ENCODE assay signal across 1 cellular context in the genomic region with DNA sequence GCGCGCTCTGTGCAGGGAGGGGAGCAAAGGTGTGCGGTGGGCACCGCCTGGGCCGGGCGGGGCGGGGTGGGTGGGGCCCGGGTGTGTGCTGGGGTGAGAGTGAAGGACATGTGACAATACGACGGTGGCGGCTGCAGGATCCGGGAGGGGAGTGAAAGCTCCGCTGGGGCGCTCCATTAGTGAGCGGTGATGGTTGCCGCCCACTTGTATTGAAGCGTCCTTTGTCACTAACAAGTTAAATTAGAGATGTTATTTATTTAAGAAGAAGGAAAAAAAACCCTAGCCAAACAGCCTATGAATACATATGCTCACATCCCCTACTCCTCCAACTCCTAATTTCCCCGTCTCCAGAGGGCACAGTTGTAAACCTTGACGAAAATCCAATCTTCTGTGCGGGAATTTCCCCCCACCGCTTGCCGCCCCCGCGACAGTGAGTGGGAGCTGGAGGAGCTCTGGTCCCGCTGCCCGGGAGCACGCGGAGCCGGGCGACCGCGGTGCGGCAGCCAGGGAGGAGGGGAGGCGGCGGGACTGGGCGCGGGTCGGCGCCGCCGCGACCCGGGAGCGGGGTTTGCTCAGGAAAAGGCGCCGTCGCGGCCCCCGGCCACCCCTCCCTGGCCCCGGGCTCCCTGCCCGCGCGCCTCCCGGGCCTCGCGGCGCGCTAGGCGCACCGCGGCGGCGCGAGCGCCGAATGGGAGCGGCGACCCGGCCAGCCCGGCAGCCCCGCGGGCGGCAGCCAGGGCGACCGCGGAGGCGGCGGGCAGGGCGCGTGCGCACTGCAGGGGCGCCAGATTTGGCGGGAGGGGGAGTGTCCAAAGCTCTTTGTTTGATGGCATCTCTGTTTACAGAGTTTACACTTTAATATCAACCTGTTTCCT.
A peak's percentile ranks its signal among the peaks of the same experiment; 100 is the strongest.
TF ChIP-seq lines count a peak whose summit lies in the region.

TSS of gene MYB (plus strand) at position 851 of the 875 bp plus-strand sequence. CDS start 206 bp downstream, outside the sequence.

TF ChIP-seq in HEK293, 187 proteins besides CTCF, POLR2A, EP300 and RAD21 (continued from another document and continues in another):
- TF ChIP-seq ZBTB6 (tag by site-specific recombination; IDR thresholded peaks at IDR 0.05) = no peak
- TF ChIP-seq OSR2 (tag by site-specific recombination; IDR thresholded peaks at IDR 0.05) = 0 out of 2 replicates have a peak, but pooled peaks have one; percentile 8
- no peak for TF ChIP-seq HOXC10 (CRISPR knock-in tag; IDR thresholded peaks at IDR 0.05)
- no peak for TF ChIP-seq ZNF776 (tag by site-specific recombination; IDR thresholded peaks at IDR 0.05; ENCODE audit: borderline replicate concordance)
- TF ChIP-seq ZNF280D (tag by site-specific recombination; IDR thresholded peaks at IDR 0.05) = no peak
- TF ChIP-seq ZNF292 (tag by site-specific recombination; IDR thresholded peaks at IDR 0.05; ENCODE audit: borderline replicate concordance, low read depth) = no peak
- TF ChIP-seq PRDM10 (tag by site-specific recombination; IDR thresholded peaks at IDR 0.05) = peak; percentile 94
- TF ChIP-seq PRDM6 (tag by site-specific recombination; IDR thresholded peaks at IDR 0.05) = no peak
- TF ChIP-seq ZNF37A (tag by site-specific recombination; IDR thresholded peaks at IDR 0.05) = no peak
- no peak for TF ChIP-seq ZNF501 (tag by site-specific recombination; IDR thresholded peaks at IDR 0.05)
- TF ChIP-seq TSHZ1 (tag by site-specific recombination; IDR thresholded peaks at IDR 0.05; ENCODE audit: borderline replicate concordance) = no peak
- no peak for TF ChIP-seq GLI4 (tag by site-specific recombination; IDR thresholded peaks at IDR 0.05)
- no peak for TF ChIP-seq ZSCAN4 (tag by site-specific recombination; IDR thresholded peaks at IDR 0.05)
- TF ChIP-seq ZNF391 (tag by site-specific recombination; IDR thresholded peaks at IDR 0.05; ENCODE audit: borderline replicate concordance, low read depth) = no peak
- TF ChIP-seq ZNF311 (tag by site-specific recombination; IDR thresholded peaks at IDR 0.05; ENCODE audit: borderline replicate concordance) = no peak
- TF ChIP-seq ZNF24 (tag by site-specific recombination; IDR thresholded peaks at IDR 0.05) = no peak
- no peak for TF ChIP-seq MEIS1 (CRISPR knock-in tag; IDR thresholded peaks at IDR 0.05; ENCODE audit: borderline replicate concordance)
- no peak for TF ChIP-seq ZNF211 (tag by site-specific recombination; IDR thresholded peaks at IDR 0.05; ENCODE audit: low read depth)
- no peak for TF ChIP-seq ZNF544 (tag by site-specific recombination; IDR thresholded peaks at IDR 0.05)
- no peak for TF ChIP-seq ZBTB7A (tag by site-specific recombination; IDR thresholded peaks at IDR 0.05; ENCODE audit: low read depth)
- peak; percentile 44; the same call in 1 of the 2 replicates for TF ChIP-seq ZBTB8A (tag by site-specific recombination; IDR thresholded peaks at IDR 0.05)
- no peak for TF ChIP-seq ZNF629 (tag by site-specific recombination; IDR thresholded peaks at IDR 0.05)
- TF ChIP-seq ZNF114 (tag by site-specific recombination; IDR thresholded peaks at IDR 0.05) = no peak
- no peak for TF ChIP-seq ZBTB10 (tag by site-specific recombination; IDR thresholded peaks at IDR 0.05)
- TF ChIP-seq OVOL3 (tag by site-specific recombination; IDR thresholded peaks at IDR 0.05) = no peak
- TF ChIP-seq, protein P1, sequence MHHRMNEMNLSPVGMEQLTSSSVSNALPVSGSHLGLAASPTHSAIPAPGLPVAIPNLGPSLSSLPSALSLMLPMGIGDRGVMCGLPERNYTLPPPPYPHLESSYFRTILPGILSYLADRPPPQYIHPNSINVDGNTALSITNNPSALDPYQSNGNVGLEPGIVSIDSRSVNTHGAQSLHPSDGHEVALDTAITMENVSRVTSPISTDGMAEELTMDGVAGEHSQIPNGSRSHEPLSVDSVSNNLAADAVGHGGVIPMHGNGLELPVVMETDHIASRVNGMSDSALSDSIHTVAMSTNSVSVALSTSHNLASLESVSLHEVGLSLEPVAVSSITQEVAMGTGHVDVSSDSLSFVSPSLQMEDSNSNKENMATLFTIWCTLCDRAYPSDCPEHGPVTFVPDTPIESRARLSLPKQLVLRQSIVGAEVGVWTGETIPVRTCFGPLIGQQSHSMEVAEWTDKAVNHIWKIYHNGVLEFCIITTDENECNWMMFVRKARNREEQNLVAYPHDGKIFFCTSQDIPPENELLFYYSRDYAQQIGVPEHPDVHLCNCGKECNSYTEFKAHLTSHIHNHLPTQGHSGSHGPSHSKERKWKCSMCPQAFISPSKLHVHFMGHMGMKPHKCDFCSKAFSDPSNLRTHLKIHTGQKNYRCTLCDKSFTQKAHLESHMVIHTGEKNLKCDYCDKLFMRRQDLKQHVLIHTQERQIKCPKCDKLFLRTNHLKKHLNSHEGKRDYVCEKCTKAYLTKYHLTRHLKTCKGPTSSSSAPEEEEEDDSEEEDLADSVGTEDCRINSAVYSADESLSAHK (tag by site-specific recombination; IDR thresholded peaks at IDR 0.05) = no peak
- no peak for TF ChIP-seq ZBTB17 (tag by site-specific recombination; IDR thresholded peaks at IDR 0.05)
- no peak for TF ChIP-seq ZNF423 (tag by site-specific recombination; IDR thresholded peaks at IDR 0.05)
- TF ChIP-seq ZNF155 (tag by site-specific recombination; IDR thresholded peaks at IDR 0.05) = no peak
- TF ChIP-seq ZNF266 (tag by site-specific recombination; IDR thresholded peaks at IDR 0.05; ENCODE audit: low read depth) = no peak
- TF ChIP-seq ZBTB1 (tag by site-specific recombination; IDR thresholded peaks at IDR 0.05) = no peak
- no peak for TF ChIP-seq ZNF521 (tag by site-specific recombination; IDR thresholded peaks at IDR 0.05)
